In the genomic region with DNA sequence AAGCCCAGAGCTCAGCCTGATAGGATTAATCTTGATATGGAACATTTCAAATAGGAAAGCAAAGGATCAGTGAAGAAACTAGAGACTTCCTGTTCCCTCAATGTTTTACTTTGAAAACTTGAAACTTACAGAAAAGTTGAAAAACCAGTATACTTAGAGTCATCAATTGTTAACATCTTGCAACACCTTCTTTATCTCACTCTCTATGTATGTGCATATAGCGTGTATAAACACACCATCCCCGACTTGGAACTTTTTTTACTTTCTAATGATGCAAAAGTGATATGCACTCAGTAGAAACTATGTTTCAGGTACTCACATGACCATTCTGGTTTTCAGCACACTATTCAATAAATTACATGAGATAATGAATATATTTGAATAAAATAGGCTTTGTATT, we compare ENCODE assay signal across 19 cellular contexts.
"Had no signal": no experiment of that assay in that cellular context is flagged by ENCODE, and none has a peak within 500 bp of the region (broad histone marks: within the 10 kb centered on the region; RNA-seq: fewer than 3 reads in every experiment).

No MANE protein-coding gene starts in this region.

- H3K4me2 ChIP-seq: SK-N-SH had no signal

- DNase-seq: activated effector memory CD4-positive, alpha-beta T cell treated with anti-CD3 and anti-CD28 coated beads, Interleukin-2, amount 50 U/mL, for 16 hours; activated naive CD4-positive, alpha-beta T cell treated with anti-CD3 and anti-CD28 coated beads, Interleukin-2, amount 50 U/mL, for 16 hours; activated T-cell treated with anti-CD3 and anti-CD28 coated beads, Interleukin-2, amount 50 U/mL, for 4 hours; amniotic stem cell; colonic mucosa; esophagus squamous epithelium; heart right ventricle; kidney; ovary; right cardiac atrium; SK-N-SH; stimulated activated CD4-positive, alpha-beta T cell treated with anti-CD3 and anti-CD28 coated beads, Interleukin-4, amount 100 ng/mL, for 24 hours; stimulated activated naive CD8-positive, alpha-beta T cell treated with anti-CD3 and anti-CD28 coated beads, Interleukin-15, Interleukin-2, amounts not matched to agents 100 U/mL and 50 U/mL, for 24 hours; upper lobe of right lung had no signal

- H3K36me3 ChIP-seq: breast epithelium, colonic mucosa, ovary had no signal

- H3K9ac ChIP-seq: SK-N-SH had no signal

- H3K9me3 Mint-ChIP-seq: activated T-cell treated with anti-CD3 and anti-CD28 coated beads, Interleukin-2, amount 50 U/mL, for 4 hours; natural killer cell treated with Interleukin-12 subunit alpha and Interleukin-12 subunit beta and Interleukin-15 and Interleukin-18, amount 100 ng/mL, for 72 hours had no signal

- H3K27ac Mint-ChIP-seq: mesothelial cell of epicardium; natural killer cell treated with Interleukin-12 subunit alpha and Interleukin-12 subunit beta and Interleukin-15 and Interleukin-18, amount 100 ng/mL, for 72 hours had no signal

- H3K4me1 ChIP-seq: breast epithelium, colonic mucosa, upper lobe of right lung had no signal

- ATAC-seq: activated T-cell treated with anti-CD3 and anti-CD28 coated beads, Interleukin-2, amount 50 U/mL, for 4 hours; heart right ventricle; left lobe of liver; natural killer cell treated with Interleukin-12 subunit alpha and Interleukin-12 subunit beta and Interleukin-15 and Interleukin-18, amount 100 ng/mL, for 72 hours; right cardiac atrium; stimulated activated naive CD8-positive, alpha-beta T cell treated with anti-CD3 and anti-CD28 coated beads, Interleukin-15, Interleukin-2, amounts not matched to agents 100 U/mL and 50 U/mL, for 24 hours; upper lobe of right lung had no signal

- H3K4me3 Mint-ChIP-seq: activated T-cell treated with anti-CD3 and anti-CD28 coated beads, Interleukin-2, amount 50 U/mL, for 4 hours; mesothelial cell of epicardium; natural killer cell treated with Interleukin-12 subunit alpha and Interleukin-12 subunit beta and Interleukin-15 and Interleukin-18, amount 100 ng/mL, for 72 hours had no signal

- H3K27me3 ChIP-seq: breast epithelium, colonic mucosa, esophagus squamous epithelium, heart right ventricle, ovary, upper lobe of right lung had no signal

- FAIRE-seq: kidney had no signal

- H3K27ac ChIP-seq: breast epithelium, colonic mucosa, esophagus squamous epithelium, heart right ventricle, ovary, upper lobe of right lung, VCaP had no signal

- H3K27me3 Mint-ChIP-seq: natural killer cell treated with Interleukin-12 subunit alpha and Interleukin-12 subunit beta and Interleukin-15 and Interleukin-18, amount 100 ng/mL, for 72 hours had no signal

- H3K4me3 ChIP-seq: breast epithelium, colonic mucosa, esophagus squamous epithelium, heart right ventricle, ovary, upper lobe of right lung had no signal

- H3K9me3 ChIP-seq: breast epithelium, colonic mucosa, esophagus squamous epithelium, ovary, upper lobe of right lung had no signal
